32 cellular contexts compared by ENCODE assay signal in the genomic region with DNA sequence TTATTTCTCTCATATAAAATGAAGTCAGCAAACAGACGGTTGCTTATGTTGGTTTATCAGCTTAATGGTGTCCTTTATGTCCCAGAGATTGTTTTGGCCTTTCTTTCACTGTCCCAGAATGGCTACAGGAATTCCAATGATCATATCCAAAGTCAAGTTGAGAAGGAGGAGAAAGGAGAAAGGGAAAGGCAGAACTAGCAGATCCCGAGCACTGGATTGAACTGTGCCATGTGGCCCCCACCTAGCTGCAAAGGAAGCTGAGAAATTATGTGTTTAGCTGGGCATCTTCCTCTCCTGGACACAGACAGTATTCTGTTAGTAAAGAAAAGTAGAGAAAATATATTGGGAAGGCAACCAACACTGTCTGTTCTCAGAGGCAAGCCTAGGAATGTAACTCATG.
"Had no signal": no experiment of that assay in that cellular context is flagged by ENCODE, and none has a peak within 500 bp of the region (broad histone marks: within the 10 kb centered on the region; RNA-seq: fewer than 3 reads in every experiment).

No MANE protein-coding gene starts in this region.

- H3K36me3 ChIP-seq: ascending aorta had no signal

- H3K4me3 ChIP-seq: ascending aorta had no signal

- H3K27me3 ChIP-seq: ascending aorta had no signal

- DNase-seq: activated B cell treated with CpG ODN at 0.5 μM for 24 hours; activated CD4-positive, alpha-beta memory T cell treated with anti-CD3 and anti-CD28 coated beads for 36 hours; activated CD4-positive, alpha-beta T cell treated with anti-CD3 and anti-CD28 coated beads for 4 hours; activated CD4-positive, alpha-beta T cell treated with anti-CD3 and anti-CD28 coated beads, Interleukin-2, amount 10 ng/mL, durations not matched to agents 24 days and 14 days; activated CD4-positive, alpha-beta T cell treated with anti-CD3 and anti-CD28 coated beads, Interleukin-2, amount 50 U/mL, for 1 hour; activated CD4-positive, alpha-beta T cell treated with anti-CD3 and anti-CD28 coated beads, Interleukin-2, amount 50 U/mL, for 4 hours; activated CD4-positive, CD25-positive, alpha-beta regulatory T cell treated with anti-CD3 and anti-CD28 coated beads, Interleukin-2, amount 50 U/mL, for 72 hours; activated CD8-positive, alpha-beta memory T cell treated with anti-CD3 and anti-CD28 coated beads, Interleukin-2, amount 50 U/mL, for 48 hours; activated CD8-positive, alpha-beta T cell treated with anti-CD3 and anti-CD28 coated beads for 36 hours; activated effector memory CD4-positive, alpha-beta T cell treated with Interleukin-2 at 50 U/mL for 16 hours; activated gamma-delta T cell; activated naive CD4-positive, alpha-beta T cell treated with anti-CD3 and anti-CD28 coated beads, Interleukin-2, amount 10 ng/mL, durations not matched to agents 7 days and 5 days; activated naive CD4-positive, alpha-beta T cell treated with Interleukin-2 at 50 U/mL for 16 hours; activated naive CD8-positive, alpha-beta T cell treated with anti-CD3 and anti-CD28 coated beads, Interleukin-2, amount 10 ng/mL, durations not matched to agents 7 days and 5 days; activated naive CD8-positive, alpha-beta T cell treated with anti-CD3 and anti-CD28 coated beads, Interleukin-2, amount 50 U/mL, for 24 hours; activated T-cell treated with anti-CD3 and anti-CD28 coated beads, Interleukin-2, amount 50 U/mL, for 24 hours; activated T-cell treated with anti-CD3 and anti-CD28 coated beads, Interleukin-2, amount 50 U/mL, for 48 hours; amygdala; anterior cingulate cortex; central memory CD4-positive, alpha-beta T cell; T-helper 2 cell; T-helper 9 cell had no signal

- H3K36me3 Mint-ChIP-seq: activated CD4-positive, alpha-beta memory T cell treated with anti-CD3 and anti-CD28 coated beads for 36 hours; activated naive CD4-positive, alpha-beta T cell treated with anti-CD3 and anti-CD28 coated beads, Interleukin-2, amount 10 ng/mL, durations not matched to agents 7 days and 5 days; activated naive CD4-positive, alpha-beta T cell treated with anti-CD3 and anti-CD28 coated beads, Interleukin-2, amount 50 U/mL, for 24 hours; activated naive CD8-positive, alpha-beta T cell; activated naive CD8-positive, alpha-beta T cell treated with anti-CD3 and anti-CD28 coated beads, Interleukin-2, amount 10 ng/mL, durations not matched to agents 7 days and 5 days; brain had no signal

- H3K4me1 Mint-ChIP-seq: activated CD4-positive, alpha-beta T cell treated with anti-CD3 and anti-CD28 coated beads, Interleukin-2, amount 10 ng/mL, durations not matched to agents 24 days and 14 days; activated naive CD4-positive, alpha-beta T cell treated with anti-CD3 and anti-CD28 coated beads, Interleukin-2, amount 10 ng/mL, durations not matched to agents 7 days and 5 days; activated naive CD4-positive, alpha-beta T cell treated with anti-CD3 and anti-CD28 coated beads, Interleukin-2, amount 50 U/mL, for 24 hours; activated naive CD8-positive, alpha-beta T cell treated with anti-CD3 and anti-CD28 coated beads, Interleukin-2, amount 10 ng/mL, durations not matched to agents 7 days and 5 days; activated naive CD8-positive, alpha-beta T cell treated with anti-CD3 and anti-CD28 coated beads, Interleukin-2, amount 50 U/mL, for 24 hours had no signal

- H3K9me3 ChIP-seq: ascending aorta had no signal

- H3K4me1 ChIP-seq: ascending aorta had no signal

- H3K27me3 Mint-ChIP-seq: activated naive CD8-positive, alpha-beta T cell treated with anti-CD3 and anti-CD28 coated beads, Interleukin-2, amount 10 ng/mL, durations not matched to agents 7 days and 5 days; activated T-cell treated with anti-CD3 and anti-CD28 coated beads, Interleukin-2, amount 50 U/mL, for 24 hours had no signal

- H3K27ac ChIP-seq: ascending aorta, VCaP had no signal

- FAIRE-seq: colon, TTC549 had no signal

- H3K4me3 Mint-ChIP-seq: activated B cell treated with CpG ODN at 0.5 μM for 24 hours; activated CD4-positive, alpha-beta memory T cell treated with anti-CD3 and anti-CD28 coated beads for 36 hours; activated CD4-positive, alpha-beta T cell treated with anti-CD3 and anti-CD28 coated beads, Interleukin-2, amount 10 ng/mL, durations not matched to agents 24 days and 14 days; activated CD8-positive, alpha-beta T cell treated with anti-CD3 and anti-CD28 coated beads for 36 hours; activated naive CD4-positive, alpha-beta T cell treated with anti-CD3 and anti-CD28 coated beads, Interleukin-2, amount 10 ng/mL, durations not matched to agents 7 days and 5 days; activated naive CD4-positive, alpha-beta T cell treated with anti-CD3 and anti-CD28 coated beads, Interleukin-2, amount 50 U/mL, for 24 hours; activated naive CD8-positive, alpha-beta T cell; activated naive CD8-positive, alpha-beta T cell treated with anti-CD3 and anti-CD28 coated beads, Interleukin-2, amount 10 ng/mL, durations not matched to agents 7 days and 5 days; activated naive CD8-positive, alpha-beta T cell treated with anti-CD3 and anti-CD28 coated beads, Interleukin-2, amount 50 U/mL, for 24 hours; activated T-cell treated with anti-CD3 and anti-CD28 coated beads, Interleukin-2, amount 50 U/mL, for 24 hours; brain; T-helper 1 cell treated with Interleukin-12 subunit alpha and Interleukin-12 subunit beta and Interleukin-4 antibody, amounts not matched to agents 30 μg/mL and 1 μg/mL, for 36 hours; T-helper 2 cell treated with Interferon-gamma antibody and Interleukin-4, amounts not matched to agents 5 μg/mL and 100 μg/mL, for 36 hours had no signal

- H3K27ac Mint-ChIP-seq: activated B cell treated with CpG ODN at 0.5 μM for 24 hours; activated CD4-positive, alpha-beta memory T cell treated with anti-CD3 and anti-CD28 coated beads for 36 hours; activated CD4-positive, alpha-beta T cell treated with anti-CD3 and anti-CD28 coated beads, Interleukin-2, amount 10 ng/mL, durations not matched to agents 24 days and 14 days; activated CD8-positive, alpha-beta T cell treated with anti-CD3 and anti-CD28 coated beads for 36 hours; activated naive CD4-positive, alpha-beta T cell treated with anti-CD3 and anti-CD28 coated beads, Interleukin-2, amount 10 ng/mL, durations not matched to agents 7 days and 5 days; activated naive CD4-positive, alpha-beta T cell treated with anti-CD3 and anti-CD28 coated beads, Interleukin-2, amount 50 U/mL, for 24 hours; activated naive CD8-positive, alpha-beta T cell; activated naive CD8-positive, alpha-beta T cell treated with anti-CD3 and anti-CD28 coated beads, Interleukin-2, amount 10 ng/mL, durations not matched to agents 7 days and 5 days; activated naive CD8-positive, alpha-beta T cell treated with anti-CD3 and anti-CD28 coated beads, Interleukin-2, amount 50 U/mL, for 24 hours; activated T-cell treated with anti-CD3 and anti-CD28 coated beads, Interleukin-2, amount 50 U/mL, for 24 hours; activated T-helper 2 cell treated with anti-CD3 and anti-CD28 coated beads, Interferon-gamma antibody, Interleukin-2, Interleukin-4, amounts not matched to agents 10 μg/mL and 5 μg/mL and 100 μg/mL, durations not matched to agents 14 hours and 24 hours and 36 hours; brain; T-helper 1 cell treated with Interleukin-12 subunit alpha and Interleukin-12 subunit beta and Interleukin-4 antibody, amounts not matched to agents 30 μg/mL and 1 μg/mL, for 36 hours; T-helper 2 cell treated with Interferon-gamma antibody and Interleukin-4, amounts not matched to agents 5 μg/mL and 100 μg/mL, for 36 hours had no signal

- H3K9me3 Mint-ChIP-seq: activated B cell treated with CpG ODN at 0.5 μM for 24 hours; activated CD4-positive, alpha-beta memory T cell treated with anti-CD3 and anti-CD28 coated beads for 36 hours; activated CD4-positive, alpha-beta T cell treated with anti-CD3 and anti-CD28 coated beads, Interleukin-2, amount 10 ng/mL, durations not matched to agents 24 days and 14 days; activated naive CD4-positive, alpha-beta T cell treated with anti-CD3 and anti-CD28 coated beads, Interleukin-2, amount 10 ng/mL, durations not matched to agents 7 days and 5 days; activated naive CD8-positive, alpha-beta T cell treated with anti-CD3 and anti-CD28 coated beads, Interleukin-2, amount 10 ng/mL, durations not matched to agents 7 days and 5 days; activated naive CD8-positive, alpha-beta T cell treated with anti-CD3 and anti-CD28 coated beads, Interleukin-2, amount 50 U/mL, for 24 hours; activated T-cell treated with anti-CD3 and anti-CD28 coated beads, Interleukin-2, amount 50 U/mL, for 24 hours; activated T-helper 2 cell treated with anti-CD3 and anti-CD28 coated beads, Interferon-gamma antibody, Interleukin-2, Interleukin-4, amounts not matched to agents 10 μg/mL and 5 μg/mL and 100 μg/mL, durations not matched to agents 14 hours and 24 hours and 36 hours; T-helper 1 cell treated with Interleukin-12 subunit alpha and Interleukin-12 subunit beta and Interleukin-4 antibody, amounts not matched to agents 30 μg/mL and 1 μg/mL, for 36 hours; T-helper 2 cell treated with Interferon-gamma antibody and Interleukin-4, amounts not matched to agents 5 μg/mL and 100 μg/mL, for 36 hours had no signal
